In the genomic region with DNA sequence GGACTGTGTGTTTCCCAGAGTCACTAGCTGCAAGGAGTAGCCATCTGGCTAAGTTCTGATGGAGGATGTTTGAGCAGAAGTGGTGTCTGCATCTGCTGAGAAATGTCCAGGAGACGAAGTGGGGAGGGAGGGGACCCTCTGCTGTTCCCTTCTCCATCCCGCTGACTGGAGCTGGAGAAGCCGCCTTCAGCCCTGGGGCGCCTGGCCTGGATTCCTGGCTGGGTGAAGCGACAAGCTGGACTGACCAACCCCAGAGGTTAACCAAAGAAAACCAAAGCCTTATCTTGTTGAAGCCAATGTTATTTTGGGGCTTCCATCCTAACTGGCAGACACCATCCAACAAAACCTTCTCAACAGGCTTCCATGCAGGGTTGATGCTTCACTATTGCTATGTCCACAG, we compare ENCODE assay signal across 11 cellular contexts.
"Had no signal": no experiment of that assay in that cellular context is flagged by ENCODE, and none has a peak within 500 bp of the region (broad histone marks: within the 10 kb centered on the region; RNA-seq: fewer than 3 reads in every experiment).

No MANE protein-coding gene starts in this region.

- H3K9me3 ChIP-seq: HAP-1 had no signal

- H3K27ac Mint-ChIP-seq: GM23338, H9 had no signal

- H3K4me3 ChIP-seq: GM23248, GM23338, HAP-1 had no signal

- H3K4me1 ChIP-seq: HAP-1 had no signal

- H3K9ac ChIP-seq: GM23248 had no signal

- H2AFZ ChIP-seq: GM23248, GM23338 had no signal

- H3K4me2 ChIP-seq: GM23338 had no signal

- H3K9me3 Mint-ChIP-seq: GM23338, H9, HFFc6 had no signal

- H3K4me3 Mint-ChIP-seq: GM23338, H9, HFFc6 had no signal

- FAIRE-seq: H1, H54 had no signal

- H3K27ac ChIP-seq: GM23248 had no signal

- H3K4me1 Mint-ChIP-seq: GM23338, H9 had no signal

- DNase-seq: GM23248, GOT3, H7, H9, HCEC 1CT, HFFc6 had no signal

- ATAC-seq: GM23338, HCT116 had no signal
